ENCODE assay signal across 3 cellular contexts in genomic region chr10:82576093-82576492, GRCh38.
A peak's percentile ranks its signal among the peaks of the same experiment; 100 is the strongest.
TF ChIP-seq lines count a peak whose summit lies in the region.

No MANE protein-coding gene starts in this region.

TF ChIP-seq in HepG2, 621 proteins besides CTCF, POLR2A, EP300 and RAD21:
- peak; percentile 79 for TF ChIP-seq MAFF (IDR thresholded peaks at IDR 0.05; ENCODE audit: low read depth, low read length)
- TF ChIP-seq MAFK (conservative IDR thresholded peaks at IDR 0.05 in 1 of 2, IDR thresholded peaks at IDR 0.05 in 1 of 2; ENCODE audit: low read length in 2 of 2) = peak; percentile 64 to 81; a peak in 3 of 4 replicates
- no peak for TF ChIP-seq ZNF558 (CRISPR knock-in tag; IDR thresholded peaks at IDR 0.05; ENCODE audit: borderline replicate concordance)

TF ChIP-seq in IMR-90, 13 proteins besides CTCF, POLR2A, EP300 and RAD21:
- peak; percentile 61 for TF ChIP-seq MAFK (IDR thresholded peaks at IDR 0.05; ENCODE audit: low read depth, low read length)
- no peak for TF ChIP-seq FOS (IDR thresholded peaks at IDR 0.05; ENCODE audit: low read depth, low read length)

TF ChIP-seq in K562, 482 proteins besides CTCF, POLR2A, EP300 and RAD21:
- TF ChIP-seq CEBPB (tag; IDR thresholded peaks at IDR 0.05) (no peak), ZNF316 (IDR thresholded peaks at IDR 0.05) (peak; percentile 48; the same call in 1 of the 2 replicates), MAFK (IDR thresholded peaks at IDR 0.05; ENCODE audit: low read length) (peak; percentile 22; the same call in 1 of the 2 replicates), HMBOX1 (IDR thresholded peaks at IDR 0.05) (no peak), ZBTB17 (CRISPR knock-in tag; IDR thresholded peaks at IDR 0.05) (no peak), C11orf30 (IDR thresholded peaks at IDR 0.05; ENCODE audit: low read depth) (peak; percentile 10; the same call in 1 of the 2 replicates), STAG1 (CRISPR knock-in tag; IDR thresholded peaks at IDR 0.05; ENCODE audit: borderline replicate concordance) (no peak)
